Comparison of ENCODE assay signal across 9 cellular contexts in the genomic region with DNA sequence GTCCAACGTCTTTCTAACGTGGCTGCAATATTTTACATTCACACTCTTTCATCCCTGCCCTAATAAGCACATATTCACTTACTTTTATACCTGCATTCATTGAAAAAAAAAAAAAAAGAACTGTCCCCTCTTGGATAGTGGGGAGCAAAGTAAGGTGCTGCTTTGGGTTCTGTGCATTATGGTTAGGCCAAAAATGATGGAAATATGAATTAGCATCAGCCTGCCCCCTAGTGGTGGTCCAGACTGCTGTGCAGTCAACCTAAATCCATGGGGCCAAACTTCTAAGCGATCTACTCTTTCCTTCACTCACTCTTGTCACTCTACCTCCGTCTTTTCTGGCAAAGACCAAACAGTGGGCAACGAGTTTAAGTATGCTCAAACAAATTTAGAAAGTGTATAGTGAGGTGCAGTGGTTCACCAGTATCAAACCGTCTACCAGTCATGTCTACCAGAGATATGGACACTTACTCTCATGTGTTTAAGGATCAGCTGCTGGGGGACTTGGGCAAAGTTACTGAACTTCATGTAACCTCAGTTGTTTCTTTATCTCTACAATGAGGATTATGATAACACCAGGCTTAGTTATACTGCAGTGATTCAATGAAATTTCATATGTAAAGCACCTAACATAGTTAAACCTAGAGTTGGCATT.
DNase-seq lines count a peak whose midpoint lies in the region; ATAC-seq and TF ChIP-seq lines count a peak whose summit lies in the region.
"Had no signal": no experiment of that assay in that cellular context is flagged by ENCODE, and none has a peak within 500 bp of the region (broad histone marks: within the 10 kb centered on the region; RNA-seq: fewer than 3 reads in every experiment).

No MANE protein-coding gene starts in this region.

- CTCF ChIA-PET in naive thymus-derived CD4-positive, alpha-beta T cell (lab: Charles Lee), result no interaction called here

- peak; percentile 85 for TF ChIP-seq CTCF in OCI-LY3 (IDR thresholded peaks at IDR 0.05; ENCODE audit: low read depth, low read length)
- peak; percentile 75 for TF ChIP-seq CTCF in colonic mucosa (IDR thresholded peaks at IDR 0.05)

- H4K20me1 ChIP-seq in OCI-LY3 (ENCODE audit: insufficient read depth, low read length), result no peaks in the 10 kb centered on the region

- no peak overlapping the region for H3K27ac Mint-ChIP-seq in naive thymus-derived CD4-positive, alpha-beta T cell
- H3K27ac Mint-ChIP-seq: T-cell had no signal

- H3K9ac ChIP-seq in OCI-LY3 (ENCODE audit: low read length), result peak overlapping the region; percentile 42; the same call in 1 of the 2 replicates
- no peak overlapping the region for H3K9ac ChIP-seq in colonic mucosa (ENCODE audit: low read depth in 2 of 2, low read length in 2 of 2)

- H3K27ac ChIP-seq in OCI-LY3 (ENCODE audit: low read length) (no peak overlapping the region), colonic mucosa (no peak overlapping the region)
- no peak overlapping the region for H3K27ac ChIP-seq in naive thymus-derived CD4-positive, alpha-beta T cell (ENCODE audit: low read depth, low read length)

- H3K36me3 ChIP-seq in OCI-LY3 (replicated peaks; ENCODE audit: low read depth, low read length) (no peaks in the 10 kb centered on the region), colonic mucosa (no peaks in the 10 kb centered on the region)
- no peaks in the 10 kb centered on the region for H3K36me3 ChIP-seq in naive thymus-derived CD4-positive, alpha-beta T cell (ENCODE audit: control insufficient read depth in 2 of 3, insufficient read depth in 3 of 3, low read length in 3 of 3)

- H3K9me3 ChIP-seq in OCI-LY3 (ENCODE audit: insufficient read depth, low read length) (no peaks in the 10 kb centered on the region), colonic mucosa (no peaks in the 10 kb centered on the region)
- H3K9me3 ChIP-seq in naive thymus-derived CD4-positive, alpha-beta T cell (ENCODE audit: control insufficient read depth in 2 of 3, low read length in 3 of 3), result no peaks in the 10 kb centered on the region

- H3K36me3 Mint-ChIP-seq in naive thymus-derived CD4-positive, alpha-beta T cell, result no peaks in the 10 kb centered on the region
- H3K36me3 Mint-ChIP-seq: T-cell had no signal

- H3K9me3 Mint-ChIP-seq in naive thymus-derived CD4-positive, alpha-beta T cell, result peaks cover 0 to 3% (median 0%) of the 10 kb centered on the region in 11 donors

- intact Hi-C loops in colonic mucosa (cut with DNase I), result no loop called here
- intact Hi-C loops in naive thymus-derived CD4-positive, alpha-beta T cell (cut with micrococcal nuclease), result no loop called here

- peak; percentile 92 for ATAC-seq in GM18909 (IDR thresholded peaks at IDR 0.05; ENCODE audit: poor library complexity, unreplicated experiment)
- peak; percentile 81 for ATAC-seq in HG03064 (IDR thresholded peaks at IDR 0.05; ENCODE audit: low read depth, unreplicated experiment)
- ATAC-seq in naive thymus-derived CD4-positive, alpha-beta T cell, result peak; percentile 50
- ATAC-seq: T-cell had no signal

- POLR2A ChIA-PET in naive thymus-derived CD4-positive, alpha-beta T cell (lab: Charles Lee), result no interaction called here

- H3K4me1 Mint-ChIP-seq in naive thymus-derived CD4-positive, alpha-beta T cell, result no peaks in the 10 kb centered on the region
- H3K4me1 Mint-ChIP-seq: T-cell had no signal

- peak; percentile 61 for DNase-seq in D341Med (ENCODE audit: low spot score)
- DNase-seq in colonic mucosa, result peak; percentile 62
- peak in 3 of 9 donors; percentile 1 to 26 (median 12) for DNase-seq in naive thymus-derived CD4-positive, alpha-beta T cell
- DNase-seq in DMS79 treated with DMSO at 0.1 percent for 48 hours (lab: John Stamatoyannopoulos, UW), result no peak
- DNase-seq in HPDE6-E6E7 (ENCODE audit: extremely low spot score), result no peak

- H3K4me1 ChIP-seq in OCI-LY3 (ENCODE audit: low read length), result peaks cover 10% of the 10 kb centered on the region
- H3K4me1 ChIP-seq in colonic mucosa, result no peaks in the 10 kb centered on the region
- no peaks in the 10 kb centered on the region for H3K4me1 ChIP-seq in naive thymus-derived CD4-positive, alpha-beta T cell (ENCODE audit: control insufficient read depth in 2 of 2, insufficient read depth in 2 of 2, low read length in 2 of 2)

- H3K4me3 Mint-ChIP-seq in naive thymus-derived CD4-positive, alpha-beta T cell, result no peak overlapping the region
- H3K4me3 Mint-ChIP-seq: T-cell had no signal

- H3K27me3 ChIP-seq in OCI-LY3 (ENCODE audit: low read depth, low read length), result no peaks in the 10 kb centered on the region
- H3K27me3 ChIP-seq in colonic mucosa, result no peaks in the 10 kb centered on the region
- H3K27me3 ChIP-seq in naive thymus-derived CD4-positive, alpha-beta T cell (ENCODE audit: control insufficient read depth in 2 of 2, insufficient read depth in 2 of 2, low read length in 2 of 2), result no peaks in the 10 kb centered on the region

- no peaks in the 10 kb centered on the region for H3K27me3 Mint-ChIP-seq in naive thymus-derived CD4-positive, alpha-beta T cell
- H3K27me3 Mint-ChIP-seq: T-cell had no signal

- peak overlapping the region; percentile 75 for H3K4me2 ChIP-seq in OCI-LY3 (ENCODE audit: low read length)

- H3K4me3 ChIP-seq in OCI-LY3 (ENCODE audit: low read length) (peak overlapping the region; percentile 49), colonic mucosa (no peak overlapping the region)
- H3K4me3 ChIP-seq in naive thymus-derived CD4-positive, alpha-beta T cell (ENCODE audit: low read length), result no peak overlapping the region

- H3K79me2 ChIP-seq in OCI-LY3 (ENCODE audit: low read length), result no peaks in the 10 kb centered on the region

- peak overlapping the region; percentile 88 for H2AFZ ChIP-seq in OCI-LY3 (ENCODE audit: low read depth, low read length)

Comparison
In these comparisons a context has a peak if more than half of its experiments do, and no peak if none do; other contexts are left out.
1. DNase-seq: peak in D341Med (single experiment) and colonic mucosa (single experiment); none in DMS79 treated with DMSO at 0.1 percent for 48 hours (single experiment) and HPDE6-E6E7 (single experiment).
2. Peak in every context shown above with its lines, with median percentiles within 50 percentile points of each other: ATAC-seq.